ENCODE assay signal across 1 cellular context in genomic region chr4:1870578-1871443, GRCh38.
TF ChIP-seq lines count a peak whose summit lies in the region.

TSS of gene NSD2 (plus strand) at chr4:1871393. CDS start at chr4:1900655, 29,262 bp downstream.

TF ChIP-seq in HEK293, 187 proteins besides CTCF, POLR2A, EP300 and RAD21 (continued from another document):
- TF ChIP-seq ZBTB10 (tag by site-specific recombination; IDR thresholded peaks at IDR 0.05) (peak; percentile 61; the same call in 1 of the 2 replicates), KLF16 (tag by site-specific recombination; IDR thresholded peaks at IDR 0.05) (peak; percentile 12; the same call in 1 of the 2 replicates), ZBTB7A (tag by site-specific recombination; IDR thresholded peaks at IDR 0.05; ENCODE audit: low read depth) (0 out of 2 replicates have a peak, but pooled peaks have one; percentile 24), GLIS2 (tag by site-specific recombination; IDR thresholded peaks at IDR 0.05) (peak; percentile 80), AEBP2 (tag by site-specific recombination; IDR thresholded peaks at IDR 0.05; ENCODE audit: borderline replicate concordance) (no peak), ZNF157 (tag by site-specific recombination; IDR thresholded peaks at IDR 0.05) (no peak), PRDM4 (tag by site-specific recombination; IDR thresholded peaks at IDR 0.05) (no peak), ZBTB20 (tag by site-specific recombination; IDR thresholded peaks at IDR 0.05) (peak; percentile 90), SP2 (tag by site-specific recombination; IDR thresholded peaks at IDR 0.05) (peak; percentile 29), MEIS1 (CRISPR knock-in tag; IDR thresholded peaks at IDR 0.05; ENCODE audit: borderline replicate concordance) (no peak), ZNF629 (tag by site-specific recombination; IDR thresholded peaks at IDR 0.05) (peak; percentile 41; the same call in 1 of the 2 replicates), KLF8 (tag by site-specific recombination; IDR thresholded peaks at IDR 0.05) (peak; percentile 87), SP7 (tag by site-specific recombination; IDR thresholded peaks at IDR 0.05) (peak; percentile 68), KLF1 (tag by site-specific recombination; IDR thresholded peaks at IDR 0.05) (peak; percentile 93), SP3 (tag by site-specific recombination; IDR thresholded peaks at IDR 0.05) (peak; percentile 51), GLIS1 (tag by site-specific recombination; IDR thresholded peaks at IDR 0.05) (peak; percentile 53), ZNF830 (tag by site-specific recombination; IDR thresholded peaks at IDR 0.05; ENCODE audit: low read depth) (no peak), ZBTB8A (tag by site-specific recombination; IDR thresholded peaks at IDR 0.05) (peak; percentile 98), KLF7 (tag by site-specific recombination; IDR thresholded peaks at IDR 0.05; ENCODE audit: borderline replicate concordance) (peak; percentile 34; the same call in 1 of the 2 replicates), ZEB2 (tag by site-specific recombination; IDR thresholded peaks at IDR 0.05) (peak; percentile 16; the same call in 1 of the 2 replicates), EGR2 (tag by site-specific recombination; IDR thresholded peaks at IDR 0.05; ENCODE audit: low read depth) (peak; percentile 83; the same call in 1 of the 2 replicates), MZF1 (tag by site-specific recombination; IDR thresholded peaks at IDR 0.05; ENCODE audit: borderline replicate concordance) (no peak), ZNF16 (tag by site-specific recombination; IDR thresholded peaks at IDR 0.05; ENCODE audit: low read depth) (no peak), ZFP37 (tag by site-specific recombination; IDR thresholded peaks at IDR 0.05) (no peak), ZBTB11 (tag by site-specific recombination; conservative IDR thresholded peaks at IDR 0.05; ENCODE audit: low read depth) (peak; percentile 62; the same call in 1 of the 2 replicates), ZNF449 (tag by site-specific recombination; IDR thresholded peaks at IDR 0.05) (peak; percentile 62), ZSCAN5A (tag by site-specific recombination; IDR thresholded peaks at IDR 0.05) (0 out of 2 replicates have a peak, but pooled peaks have one; percentile 37), HIC1 (tag by site-specific recombination; IDR thresholded peaks at IDR 0.05) (peak; percentile 66; the same call in 1 of the 2 replicates), KLF10 (tag by site-specific recombination; IDR thresholded peaks at IDR 0.05) (peak; percentile 53; the same call in 1 of the 2 replicates), ZNF768 (tag by site-specific recombination; IDR thresholded peaks at IDR 0.05) (peak; percentile 17; the same call in 1 of the 2 replicates), ATF2 (tag by site-specific recombination; IDR thresholded peaks at IDR 0.05; ENCODE audit: low read depth) (no peak), ZNF121 (tag by site-specific recombination; IDR thresholded peaks at IDR 0.05) (peak; percentile 81; the same call in 1 of the 2 replicates), ZFP69B (tag by site-specific recombination; IDR thresholded peaks at IDR 0.05) (peak; percentile 17; the same call in 1 of the 2 replicates), KLF17 (tag by site-specific recombination; IDR thresholded peaks at IDR 0.05) (peak; percentile 78), ZNF600 (tag by site-specific recombination; IDR thresholded peaks at IDR 0.05) (peak; percentile 65), SALL2 (tag by site-specific recombination; IDR thresholded peaks at IDR 0.05; ENCODE audit: borderline replicate concordance) (no peak), ZBTB44 (tag by site-specific recombination; IDR thresholded peaks at IDR 0.05) (0 out of 2 replicates have a peak, but pooled peaks have one; percentile 7), ZXDB (tag by site-specific recombination; IDR thresholded peaks at IDR 0.05) (peak; percentile 86), ZNF76 (tag by site-specific recombination; IDR thresholded peaks at IDR 0.05; ENCODE audit: borderline replicate concordance, low read depth) (peak; percentile 44; the same call in 1 of the 2 replicates)
